ENCODE assay signal across 1 cellular context in genomic region chr16:10323528-10323869, GRCh38.
TF ChIP-seq lines count a peak whose summit lies in the region.

No MANE protein-coding gene starts in this region.

TF ChIP-seq in HepG2, 621 proteins besides CTCF, POLR2A, EP300 and RAD21 (continued from another document and continues in another):
- no peak for TF ChIP-seq RERE (CRISPR knock-in tag; IDR thresholded peaks at IDR 0.05; ENCODE audit: low read depth)
- TF ChIP-seq MIER3 (CRISPR knock-in tag; IDR thresholded peaks at IDR 0.05; ENCODE audit: borderline replicate concordance), result no peak
- TF ChIP-seq NR2F1 (CRISPR knock-in tag; IDR thresholded peaks at IDR 0.05), result no peak
- no peak for TF ChIP-seq REST (IDR thresholded peaks at IDR 0.05; ENCODE audit: borderline replicate concordance in 1 of 2, low read depth in 1 of 2, low read length in 2 of 2)
- TF ChIP-seq EEA1 (CRISPR knock-in tag; IDR thresholded peaks at IDR 0.05; ENCODE audit: borderline replicate concordance), result no peak
- no peak for TF ChIP-seq SRSF1 (optimal IDR thresholded peaks at IDR 0.05; ENCODE audit: low read depth, low read length)
- TF ChIP-seq ZNF501 (CRISPR knock-in tag; IDR thresholded peaks at IDR 0.05), result no peak
- TF ChIP-seq CREM (IDR thresholded peaks at IDR 0.05), result peak; percentile 9; the same call in 1 of the 2 replicates
- TF ChIP-seq CREM (CRISPR knock-in tag; IDR thresholded peaks at IDR 0.05), result no peak
- TF ChIP-seq ZNF747 (CRISPR knock-in tag; IDR thresholded peaks at IDR 0.05; ENCODE audit: borderline replicate concordance), result 0 out of 2 replicates have a peak, but pooled peaks have one; percentile 54
- no peak for TF ChIP-seq ZKSCAN8 (CRISPR knock-in tag; IDR thresholded peaks at IDR 0.05; ENCODE audit: borderline replicate concordance)
- TF ChIP-seq HNF4G (IDR thresholded peaks at IDR 0.05; ENCODE audit: borderline replicate concordance, low read depth, low read length), result no peak; the same call in 1 of the 2 replicates
- TF ChIP-seq HNF4G (CRISPR knock-in tag; IDR thresholded peaks at IDR 0.05; ENCODE audit: borderline replicate concordance, low read depth), result no peak
- TF ChIP-seq CHD2 (IDR thresholded peaks at IDR 0.05; ENCODE audit: low read depth, low read length), result no peak
- no peak for TF ChIP-seq ZIK1 (CRISPR knock-in tag; IDR thresholded peaks at IDR 0.05; ENCODE audit: borderline replicate concordance, low read depth)
- TF ChIP-seq CAMTA2 (CRISPR knock-in tag; IDR thresholded peaks at IDR 0.05; ENCODE audit: borderline replicate concordance), result no peak
- no peak for TF ChIP-seq ZNF503 (CRISPR knock-in tag; IDR thresholded peaks at IDR 0.05)
- TF ChIP-seq ATF4 (CRISPR knock-in tag; IDR thresholded peaks at IDR 0.05), result no peak
- no peak for TF ChIP-seq ZNF280D (CRISPR knock-in tag; IDR thresholded peaks at IDR 0.05)
- TF ChIP-seq PRPF4 (IDR thresholded peaks at IDR 0.05; ENCODE audit: low read depth, low read length, poor library complexity, severe bottlenecking), result no peak
- TF ChIP-seq TBX3 (IDR thresholded peaks at IDR 0.05; ENCODE audit: borderline replicate concordance), result no peak
- no peak for TF ChIP-seq HNF1B (CRISPR knock-in tag; IDR thresholded peaks at IDR 0.05)
- no peak for TF ChIP-seq ZNF547 (CRISPR knock-in tag; IDR thresholded peaks at IDR 0.05)
- TF ChIP-seq ZNF431 (CRISPR knock-in tag; IDR thresholded peaks at IDR 0.05; ENCODE audit: borderline replicate concordance, low read depth), result no peak; the same call in 1 of the 2 replicates
- TF ChIP-seq THYN1 (CRISPR knock-in tag; IDR thresholded peaks at IDR 0.05; ENCODE audit: borderline replicate concordance, low read depth), result no peak
- TF ChIP-seq FOXO4 (CRISPR knock-in tag; conservative IDR thresholded peaks at IDR 0.05), result no peak
- TF ChIP-seq PHF21A (CRISPR knock-in tag; IDR thresholded peaks at IDR 0.05), result 0 out of 2 replicates have a peak, but pooled peaks have one; percentile 13
- TF ChIP-seq ZHX2 (IDR thresholded peaks at IDR 0.05; ENCODE audit: low read depth), result no peak
- TF ChIP-seq ZHX2 (CRISPR knock-in tag; IDR thresholded peaks at IDR 0.05; ENCODE audit: borderline replicate concordance), result no peak
- TF ChIP-seq ZNF670 (CRISPR knock-in tag; IDR thresholded peaks at IDR 0.05; ENCODE audit: borderline replicate concordance), result 0 out of 2 replicates have a peak, but pooled peaks have one; percentile 0
